16 cellular contexts compared by ENCODE assay signal in genomic region chr11:31995031-31995430, GRCh38.
DNase-seq lines count a peak whose midpoint lies in the region; ATAC-seq lines count a peak whose summit lies in the region.
"Had no signal": no experiment of that assay in that cellular context is flagged by ENCODE, and none has a peak within 500 bp of the region (broad histone marks: within the 10 kb centered on the region; RNA-seq: fewer than 3 reads in every experiment).

No MANE protein-coding gene starts in this region.

- peaks cover 14% of the 10 kb centered on the region for H3K4me1 ChIP-seq in CD8-positive, alpha-beta memory T cell (ENCODE audit: insufficient read depth, low read length)
- no peaks in the 10 kb centered on the region for H3K4me1 ChIP-seq in GM23248 (ENCODE audit: insufficient read depth)
- H3K4me1 ChIP-seq: Peyer's patch had no signal

- no peak overlapping the region for H3K27ac ChIP-seq in CD8-positive, alpha-beta memory T cell (ENCODE audit: low read depth, low read length)
- no peak overlapping the region for H3K27ac ChIP-seq in GM23248
- H3K27ac ChIP-seq: Peyer's patch, SK-N-MC had no signal

- peaks cover 3 to 21% of the 10 kb centered on the region in 2 donors for H3K27me3 Mint-ChIP-seq in CD8-positive, alpha-beta memory T cell
- H3K27me3 Mint-ChIP-seq in effector memory CD8-positive, alpha-beta T cell, result peaks cover 10 to 17% of the 10 kb centered on the region in 2 donors

- H2AFZ ChIP-seq in GM23248, result no peak overlapping the region

- peak overlapping the region in 6 of 7 donors; percentile 59 to 84 (median 80) for H3K4me3 Mint-ChIP-seq in CD8-positive, alpha-beta memory T cell
- H3K4me3 Mint-ChIP-seq in effector memory CD8-positive, alpha-beta T cell, result peak overlapping the region; percentile 78 to 81

- peaks cover 19 to 24% (median 20%) of the 10 kb centered on the region in 3 donors for H3K4me1 Mint-ChIP-seq in CD8-positive, alpha-beta memory T cell
- H3K4me1 Mint-ChIP-seq in effector memory CD8-positive, alpha-beta T cell (ENCODE audit: low read depth in 2 of 2), result peaks cover 17 to 20% of the 10 kb centered on the region in 2 donors

- no peaks in the 10 kb centered on the region for H3K36me3 Mint-ChIP-seq in CD8-positive, alpha-beta memory T cell
- H3K36me3 Mint-ChIP-seq in effector memory CD8-positive, alpha-beta T cell (ENCODE audit: insufficient read depth), result no peaks in the 10 kb centered on the region

- no peaks in the 10 kb centered on the region for H3K9me2 ChIP-seq in GM23248 (ENCODE audit: insufficient read depth)

- no peak overlapping the region for H3K9ac ChIP-seq in GM23248

- no peak overlapping the region for H3K4me2 ChIP-seq in GM23248 (ENCODE audit: unreplicated experiment)

- H4K20me1 ChIP-seq in GM23248 (ENCODE audit: insufficient read depth), result no peaks in the 10 kb centered on the region

- H3K27ac Mint-ChIP-seq in CD8-positive, alpha-beta memory T cell, result peak overlapping the region in 7 of 8 donors; percentile 25 to 94 (median 83)
- peak overlapping the region; percentile 93 to 96 for H3K27ac Mint-ChIP-seq in effector memory CD8-positive, alpha-beta T cell

- no peaks in the 10 kb centered on the region for H3K36me3 ChIP-seq in CD8-positive, alpha-beta memory T cell (ENCODE audit: insufficient read depth, low read length)
- H3K36me3 ChIP-seq in GM23248 (ENCODE audit: low read depth), result no peaks in the 10 kb centered on the region
- H3K36me3 ChIP-seq: Peyer's patch had no signal

- POLR2A ChIA-PET in CD8-positive, alpha-beta memory T cell (lab: Charles Lee), result no interaction called here

- no peak for DNase-seq in CD8-positive, alpha-beta memory T cell
- DNase-seq in NCI-H1694 treated with DMSO at 0.1 percent for 48 hours (lab: John Stamatoyannopoulos, UW) (peak; percentile 96), GM23248 (no peak), hypothalamus (lab: John Stamatoyannopoulos, UW) (no peak)
- DNase-seq in effector memory CD8-positive, alpha-beta T cell, result peak in 1 of 3 experiments; percentile 3
- DNase-seq: activated gamma-delta T cell treated with Interleukin-2 at 50 U/mL for 16 hours; AML-193; effector memory CD4-positive, alpha-beta T cell; glutamatergic neuron; NCI-H187 treated with DMSO at 0.1 percent for 48 hours; NCI-H748 treated with DMSO at 0.1 percent for 48 hours; Peyer's patch had no signal

- ATAC-seq in GM18868 (IDR thresholded peaks at IDR 0.05; ENCODE audit: unreplicated experiment) (peak; percentile 2), HG02981 (IDR thresholded peaks at IDR 0.05; ENCODE audit: unreplicated experiment) (no peak)
- ATAC-seq in effector memory CD8-positive, alpha-beta T cell (replicated peaks), result peak; percentile 82
- ATAC-seq: sciatic nerve had no signal

- CTCF ChIA-PET in CD8-positive, alpha-beta memory T cell (lab: Charles Lee), result interaction anchor here (1.1 kb wide), 1 partner anchor 12 kb away, joined by 3 read pairs; no protein-coding TSS in a partner anchor

- no peaks in the 10 kb centered on the region for H3K27me3 ChIP-seq in CD8-positive, alpha-beta memory T cell (ENCODE audit: insufficient read depth, low read length, poor library complexity, severe bottlenecking)
- peaks cover 41% of the 10 kb centered on the region for H3K27me3 ChIP-seq in GM23248 (replicated peaks; ENCODE audit: insufficient read depth)
- H3K27me3 ChIP-seq: Peyer's patch had no signal

- H3K9me3 ChIP-seq in CD8-positive, alpha-beta memory T cell (ENCODE audit: low read length), result no peaks in the 10 kb centered on the region
- H3K9me3 ChIP-seq in GM23248 (ENCODE audit: low read depth), result no peaks in the 10 kb centered on the region
- H3K9me3 ChIP-seq: Peyer's patch had no signal

- in situ Hi-C loops in GM23248 (cut with MboI), result no loop called here

- no peak overlapping the region for H3K4me3 ChIP-seq in CD8-positive, alpha-beta memory T cell (ENCODE audit: low read length)
- H3K4me3 ChIP-seq in GM23248, result no peak overlapping the region
- H3K4me3 ChIP-seq: Peyer's patch, SK-N-MC had no signal

- whole genome bisulfite sequencing in GM23248 (ENCODE audit: low coverage in 1 of 2, low lambda C conversion rate in 2 of 2, missing lambda C conversion rate in 2 of 2), 2 experiments, result 54 to 56% methylated on average over 7 of the region's 7 CpGs

- H3F3A ChIP-seq in GM23248 (ENCODE audit: insufficient read depth), result no peaks in the 10 kb centered on the region

- no peaks in the 10 kb centered on the region for H3K9me3 Mint-ChIP-seq in CD8-positive, alpha-beta memory T cell
- H3K9me3 Mint-ChIP-seq in effector memory CD8-positive, alpha-beta T cell, result no peaks in the 10 kb centered on the region

- H3K79me2 ChIP-seq in GM23248 (ENCODE audit: insufficient read depth), result no peaks in the 10 kb centered on the region
